In the genomic region with DNA sequence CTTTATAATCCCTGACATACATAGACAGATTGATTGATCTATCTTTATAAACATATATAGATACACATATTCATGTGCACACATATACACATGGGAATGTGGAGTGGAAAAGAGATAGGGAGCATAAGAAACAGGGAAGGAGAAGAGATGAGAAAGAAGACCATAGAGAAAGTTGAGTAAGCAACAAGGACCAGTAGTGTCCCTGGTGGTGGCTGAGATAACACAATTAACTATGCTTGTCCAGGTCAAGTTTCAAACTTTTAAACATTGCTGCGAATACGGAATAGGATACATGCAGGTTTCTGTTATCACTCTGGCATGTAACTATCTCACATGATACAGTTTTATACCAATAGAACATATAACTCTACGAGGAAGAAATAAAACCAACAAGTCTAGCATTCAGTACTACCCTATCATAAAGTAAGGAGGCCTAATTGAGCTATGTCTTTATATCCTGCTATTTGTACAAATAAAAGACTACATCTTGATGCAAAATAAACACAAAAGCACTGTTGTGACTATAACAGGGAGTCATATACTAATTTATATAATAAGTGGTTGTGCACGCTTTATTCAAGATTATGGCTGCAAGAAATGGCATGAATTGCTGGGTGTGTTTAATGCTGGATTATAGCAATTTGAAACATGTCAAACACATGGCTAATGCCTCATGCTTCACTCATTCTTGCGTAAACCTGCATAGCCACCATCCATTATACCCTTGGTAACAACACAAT, we compare ENCODE assay signal across 13 cellular contexts. TPM values are rescaled to one million over a fixed set of nuclear protein-coding genes. Genes with fewer than 3 reads are reported as not detected.
A peak's percentile ranks its signal among the peaks of the same experiment; 100 is the strongest.
DNase-seq lines count a peak whose midpoint lies in the region; ATAC-seq and TF ChIP-seq lines count a peak whose summit lies in the region.
"Had no signal": no experiment of that assay in that cellular context is flagged by ENCODE, and none has a peak within 500 bp of the region (broad histone marks: within the 10 kb centered on the region; RNA-seq: fewer than 3 reads in every experiment).

No MANE protein-coding gene starts in this region.

- intact Hi-C loops in thyroid gland (cut with DNase I), result no loop called here

- H3K9ac ChIP-seq in Loucy (ENCODE audit: low read depth, low read length, poor library complexity, severe bottlenecking), result no peak overlapping the region

- TF ChIP-seq CTCF in GM12873 (IDR thresholded peaks at IDR 0.05; ENCODE audit: insufficient read depth, low read depth, low read length, missing control alignments) (peak; percentile 48), Loucy (conservative IDR thresholded peaks at IDR 0.05; ENCODE audit: low read length) (peak; percentile 45), brain microvascular endothelial cell (IDR thresholded peaks at IDR 0.05; ENCODE audit: low read depth, low read length, missing control alignments) (peak; percentile 53), osteoblast (IDR thresholded peaks at IDR 0.05; ENCODE audit: extremely low read depth, low read depth, low read length) (peak; percentile 34), thyroid gland (IDR thresholded peaks at IDR 0.05) (peak in 3 of 6 experiments; percentile 28 to 43 (median 40)), GM20000 (IDR thresholded peaks at IDR 0.05; ENCODE audit: extremely low read depth, missing control alignments) (no peak)

- H3K9me3 ChIP-seq in Loucy (ENCODE audit: insufficient read depth, low read depth, low read length) (no peaks in the 10 kb centered on the region), osteoblast (ENCODE audit: low read depth, low read length) (no peaks in the 10 kb centered on the region), thyroid gland (no peaks in the 10 kb centered on the region)

- H3K79me2 ChIP-seq in Loucy (ENCODE audit: insufficient read depth, low read length) (no peaks in the 10 kb centered on the region), osteoblast (ENCODE audit: insufficient read depth, low read length) (no peaks in the 10 kb centered on the region)

- no peak for ATAC-seq in HG02678 (IDR thresholded peaks at IDR 0.05; ENCODE audit: unreplicated experiment)
- ATAC-seq: natural killer cell treated with Interleukin-12 subunit alpha and Interleukin-12 subunit beta and Interleukin-15 and Interleukin-18, amount 100 ng/mL, for 72 hours; stimulated activated memory B cell treated with anti-CD40 and anti-IgM and Interleukin-4, amounts not matched to agents 10 μg/mL and 1 μg/mL and 100 μg/mL, for 72 hours had no signal

- in situ Hi-C loops in brain microvascular endothelial cell (cut with HindIII; ENCODE audit: low pct_ligation_motif_present, low sequenced_read_pairs), result no loop called here

- H3K4me3 ChIP-seq in Loucy (ENCODE audit: low read length, poor library complexity, severe bottlenecking) (no peak overlapping the region), brain microvascular endothelial cell (ENCODE audit: low read depth, low read length) (no peak overlapping the region), osteoblast (ENCODE audit: insufficient read depth, low read length) (no peak overlapping the region), thyroid gland (replicated peaks in 1 of 3) (no peak overlapping the region)

- 93 to 96% methylated on average over 5 of the region's 5 CpGs for WGBS in thyroid gland, 2 donors

- H4K20me1 ChIP-seq in Loucy (ENCODE audit: insufficient read depth, low read length, poor library complexity, severe bottlenecking) (no peaks in the 10 kb centered on the region), osteoblast (ENCODE audit: insufficient read depth, low read length) (no peaks in the 10 kb centered on the region)

- H3K27ac ChIP-seq in brain microvascular endothelial cell (no peak overlapping the region), osteoblast (ENCODE audit: low read depth, low read length) (no peak overlapping the region), thyroid gland (no peak overlapping the region)
- H3K27ac ChIP-seq: epithelial cell of prostate had no signal

- H2AFZ ChIP-seq in Loucy (ENCODE audit: low read length), result no peak overlapping the region
- H2AFZ ChIP-seq in osteoblast (ENCODE audit: low read length), result no peak overlapping the region

- peaks cover 9% of the 10 kb centered on the region for H3K27me3 ChIP-seq in Loucy (ENCODE audit: insufficient read depth, low read length, poor library complexity, severe bottlenecking)
- H3K27me3 ChIP-seq in brain microvascular endothelial cell (replicated peaks), result no peaks in the 10 kb centered on the region
- no peaks in the 10 kb centered on the region for H3K27me3 ChIP-seq in osteoblast (ENCODE audit: insufficient read depth, low read length)
- H3K27me3 ChIP-seq in thyroid gland, result no peaks in the 10 kb centered on the region

- H3K4me2 ChIP-seq in Loucy (ENCODE audit: low read depth, low read length, poor library complexity, severe bottlenecking) (no peak overlapping the region), osteoblast (ENCODE audit: insufficient read depth, low read length) (no peak overlapping the region)

- H3K9me2 ChIP-seq in Loucy (replicated peaks; ENCODE audit: low read depth, low read length), result no peaks in the 10 kb centered on the region

- H3K4me1 ChIP-seq in Loucy (ENCODE audit: insufficient read depth, low read length, poor library complexity, severe bottlenecking), result no peaks in the 10 kb centered on the region
- no peaks in the 10 kb centered on the region for H3K4me1 ChIP-seq in osteoblast (ENCODE audit: insufficient read depth, low read length)
- H3K4me1 ChIP-seq in thyroid gland, result peaks cover 0 to 2% of the 10 kb centered on the region in 2 donors

- H3F3A ChIP-seq in Loucy (ENCODE audit: low read depth), result no peaks in the 10 kb centered on the region

- H3K36me3 ChIP-seq in Loucy (ENCODE audit: insufficient read depth, low read length) (no peaks in the 10 kb centered on the region), brain microvascular endothelial cell (replicated peaks) (no peaks in the 10 kb centered on the region), osteoblast (ENCODE audit: insufficient read depth, low read length) (no peaks in the 10 kb centered on the region), thyroid gland (no peaks in the 10 kb centered on the region)

- DNase-seq in brain microvascular endothelial cell (no peak), osteoblast (ENCODE audit: insufficient read length, low spot score, missing footprints) (no peak), thyroid gland (no peak), GM20000 (ENCODE audit: low spot score) (no peak)
- DNase-seq in stimulated activated CD8-positive, alpha-beta memory T cell treated with anti-CD3 and anti-CD28 coated beads, Interleukin-4, amount 100 ng/mL, for 48 hours, result no peak
- DNase-seq: activated T-cell treated with anti-CD3 and anti-CD28 coated beads, Interleukin-2, amount 50 U/mL, for 1 hour had no signal

- no peak for TF ChIP-seq POLR2A in thyroid gland (IDR thresholded peaks at IDR 0.05)

RNA-seq across cellular contexts. Expression of a gene that starts 8.0 kb away (rescaled TPM):
- total RNA-seq in osteoblast (3.8 and 5.8 TPM in 2 replicates), thyroid gland (10 to 100 TPM; 24.7 to 46.5 (median 28.0) TPM)
- total RNA-seq: natural killer cell treated with Interleukin-12 subunit alpha and Interleukin-12 subunit beta and Interleukin-15 and Interleukin-18, amount 100 ng/mL, for 72 hours; RPMI7951 had no signal
